ENCODE assay signal across 17 cellular contexts in the genomic region with DNA sequence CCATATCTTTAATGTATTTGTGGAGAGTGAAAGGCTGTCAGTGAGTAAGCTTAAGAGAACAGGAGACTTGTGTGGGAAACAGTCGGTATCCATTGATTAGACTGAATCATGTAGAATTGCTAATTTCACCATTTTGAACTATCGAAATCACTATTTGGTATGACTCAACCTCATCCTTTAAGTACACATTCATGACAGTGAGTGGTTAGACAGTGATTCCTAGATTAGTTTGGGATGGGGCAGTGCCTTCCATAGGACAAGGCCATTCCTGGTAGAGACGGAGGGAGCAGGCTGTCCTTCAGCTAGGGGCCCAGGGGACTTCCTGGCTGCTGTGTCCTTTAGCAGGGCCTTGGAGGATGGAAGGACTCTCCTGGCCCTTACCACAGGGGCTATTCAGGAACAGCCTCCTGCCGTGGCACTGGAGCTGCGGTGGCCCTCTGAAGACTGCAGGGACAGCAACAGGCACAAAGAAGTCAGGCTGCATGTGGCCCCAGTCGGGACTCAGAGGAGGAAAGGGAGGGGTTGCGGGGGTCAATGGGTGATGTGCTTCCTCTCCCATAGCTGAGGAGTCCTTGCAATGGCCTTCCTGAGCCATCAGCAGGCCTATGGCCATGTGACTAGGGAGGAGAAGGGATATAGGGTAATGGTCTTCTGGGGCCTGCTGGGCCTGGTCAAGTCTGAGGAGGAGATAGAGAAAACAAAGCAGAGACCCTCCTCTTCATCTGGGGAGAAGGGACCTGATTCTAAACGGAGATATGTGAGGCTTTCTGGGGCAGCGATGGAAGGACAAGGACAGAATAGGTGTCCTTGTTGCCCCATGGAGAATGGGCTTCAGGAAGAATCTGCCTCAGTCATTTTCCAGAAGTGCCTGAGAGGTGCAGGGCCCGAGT. TPM values are rescaled to one million over a fixed set of nuclear protein-coding genes. Genes with fewer than 3 reads are reported as not detected.
A peak's percentile ranks its signal among the peaks of the same experiment; 100 is the strongest.
DNase-seq lines count a peak whose midpoint lies in the region; ATAC-seq, FAIRE-seq and TF ChIP-seq lines count a peak whose summit lies in the region.
"Had no signal": no experiment of that assay in that cellular context is flagged by ENCODE, and none has a peak within 500 bp of the region (broad histone marks: within the 10 kb centered on the region; RNA-seq: fewer than 3 reads in every experiment).

No MANE protein-coding gene starts in this region.

- H3K27ac ChIP-seq in upper lobe of right lung = no peak overlapping the region
- H3K27ac ChIP-seq: KMS-11 had no signal

- FAIRE-seq in bronchial epithelial cell (lab: Jason Lieb, UNC) = no peak

- peak; percentile 28 to 55 for ATAC-seq in activated T-cell treated with anti-CD3 and anti-CD28 coated beads, Interleukin-2, amount 50 U/mL, for 72 hours (replicated peaks in 1 of 2)
- ATAC-seq in activated T-cell treated with anti-CD3 and anti-CD28 coated beads, Interleukin-2, amount 50 U/mL, for 4 hours = no peak
- ATAC-seq in upper lobe of right lung (peak; percentile 3), HG03175 (IDR thresholded peaks at IDR 0.05; ENCODE audit: unreplicated experiment) (no peak)
- ATAC-seq: GM23338 had no signal

- H3K4me1 ChIP-seq in upper lobe of right lung = no peaks in the 10 kb centered on the region

- H3K4me3 ChIP-seq in bronchial epithelial cell (ENCODE audit: low read depth, low read length) (no peak overlapping the region), upper lobe of right lung (no peak overlapping the region)
- H3K4me3 ChIP-seq: GM23338 had no signal

- intact Hi-C loops in upper lobe of right lung (cut with DNase I) = no loop called here

- no peaks in the 10 kb centered on the region for H3K9me3 Mint-ChIP-seq in activated T-cell treated with anti-CD3 and anti-CD28 coated beads, Interleukin-2, amount 50 U/mL, for 72 hours
- no peaks in the 10 kb centered on the region for H3K9me3 Mint-ChIP-seq in activated T-cell treated with anti-CD3 and anti-CD28 coated beads, Interleukin-2, amount 50 U/mL, for 4 hours
- H3K9me3 Mint-ChIP-seq in neural crest cell = no peaks in the 10 kb centered on the region
- H3K9me3 Mint-ChIP-seq: GM23338 had no signal

- H3K27me3 ChIP-seq in bronchial epithelial cell (ENCODE audit: control insufficient read depth, insufficient read depth, low read length) (no peaks in the 10 kb centered on the region), upper lobe of right lung (no peaks in the 10 kb centered on the region)

- peaks cover 7% of the 10 kb centered on the region for H3K27me3 Mint-ChIP-seq in activated T-cell treated with anti-CD3 and anti-CD28 coated beads, Interleukin-2, amount 50 U/mL, for 72 hours (ENCODE audit: low read depth)
- peaks cover 10% of the 10 kb centered on the region for H3K27me3 Mint-ChIP-seq in activated T-cell treated with anti-CD3 and anti-CD28 coated beads, Interleukin-2, amount 50 U/mL, for 4 hours (ENCODE audit: low read depth)
- no peaks in the 10 kb centered on the region for H3K27me3 Mint-ChIP-seq in neural crest cell (ENCODE audit: low read depth)

- peaks cover 26% of the 10 kb centered on the region for H3K4me1 Mint-ChIP-seq in activated T-cell treated with anti-CD3 and anti-CD28 coated beads, Interleukin-2, amount 50 U/mL, for 72 hours (ENCODE audit: low read depth)
- H3K4me1 Mint-ChIP-seq in activated T-cell treated with anti-CD3 and anti-CD28 coated beads, Interleukin-2, amount 50 U/mL, for 4 hours (ENCODE audit: low read depth) = no peaks in the 10 kb centered on the region
- peaks cover 26% of the 10 kb centered on the region for H3K4me1 Mint-ChIP-seq in neural crest cell

- peak overlapping the region; percentile 5 for H3K27ac Mint-ChIP-seq in activated T-cell treated with anti-CD3 and anti-CD28 coated beads, Interleukin-2, amount 50 U/mL, for 72 hours
- H3K27ac Mint-ChIP-seq in neural crest cell (ENCODE audit: unreplicated experiment) = peak overlapping the region; percentile 78
- H3K27ac Mint-ChIP-seq: GM23338 had no signal

- H3K4me3 Mint-ChIP-seq in activated T-cell treated with anti-CD3 and anti-CD28 coated beads, Interleukin-2, amount 50 U/mL, for 72 hours = no peak overlapping the region
- no peak overlapping the region for H3K4me3 Mint-ChIP-seq in activated T-cell treated with anti-CD3 and anti-CD28 coated beads, Interleukin-2, amount 50 U/mL, for 4 hours
- no peak overlapping the region for H3K4me3 Mint-ChIP-seq in neural crest cell
- H3K4me3 Mint-ChIP-seq: CD14-positive monocyte, GM23338 had no signal

- peaks cover 0 to 8% of the 10 kb centered on the region in 2 donors for H3K36me3 Mint-ChIP-seq in activated T-cell treated with anti-CD3 and anti-CD28 coated beads, Interleukin-2, amount 50 U/mL, for 72 hours (ENCODE audit: insufficient read depth in 2 of 2)
- no peaks in the 10 kb centered on the region for H3K36me3 Mint-ChIP-seq in activated T-cell treated with anti-CD3 and anti-CD28 coated beads, Interleukin-2, amount 50 U/mL, for 4 hours (ENCODE audit: insufficient read depth)
- H3K36me3 Mint-ChIP-seq in neural crest cell (ENCODE audit: low read depth) = no peaks in the 10 kb centered on the region

- no peak for TF ChIP-seq CTCF in bronchial epithelial cell (IDR thresholded peaks at IDR 0.05; ENCODE audit: insufficient read depth, low read length, severe bottlenecking)
- no peak for TF ChIP-seq CTCF in neural crest cell (conservative IDR thresholded peaks at IDR 0.05)
- TF ChIP-seq CTCF in upper lobe of right lung (IDR thresholded peaks at IDR 0.05) = no peak

- H3K9me3 ChIP-seq in upper lobe of right lung = no peaks in the 10 kb centered on the region

- H3K36me3 ChIP-seq in bronchial epithelial cell (ENCODE audit: control insufficient read depth, insufficient read depth, low read length) = no peaks in the 10 kb centered on the region
- peaks cover 8% of the 10 kb centered on the region for H3K36me3 ChIP-seq in upper lobe of right lung

- no peak for DNase-seq in activated T-cell treated with anti-CD3 and anti-CD28 coated beads, Interleukin-2, amount 50 U/mL, for 72 hours
- no peak for DNase-seq in activated T-cell treated with anti-CD3 and anti-CD28 coated beads, Interleukin-2, amount 50 U/mL, for 4 hours
- DNase-seq in bronchial epithelial cell (ENCODE audit: low read depth) (peak; percentile 42), neural crest cell (ENCODE audit: low read depth, low spot score) (no peak), upper lobe of right lung (no peak), NCI-H187 treated with DMSO at 0.1 percent for 48 hours (lab: John Stamatoyannopoulos, UW) (no peak)
- DNase-seq: AML-193, NCI-H1048, NCI-H146, NCI-H2081 treated with DMSO at 0.1 percent for 48 hours, NCI-H2227 treated with DMSO at 0.1 percent for 48 hours, NCI-H524 had no signal

RNA-seq across cellular contexts. Expression of gene SERPINA2, which starts 10.7 kb away (rescaled TPM):
- total RNA-seq in activated T-cell treated with anti-CD3 and anti-CD28 coated beads, Interleukin-2, amount 50 U/mL, for 72 hours = not detected
- total RNA-seq in activated T-cell treated with anti-CD3 and anti-CD28 coated beads, Interleukin-2, amount 50 U/mL, for 4 hours = not detected
- total RNA-seq in bronchial epithelial cell (not detected in 2 replicates), neural crest cell (not detected in 2 replicates), upper lobe of right lung (not detected)
- total RNA-seq: GM23338, MCF 10A had no signal

RNA-seq across cellular contexts. Expression of gene SERPINA1, which starts 11.2 kb away (rescaled TPM):
- 10 to 100 TPM; 20.3 to 68.9 TPM for total RNA-seq in activated T-cell treated with anti-CD3 and anti-CD28 coated beads, Interleukin-2, amount 50 U/mL, for 72 hours
- total RNA-seq in activated T-cell treated with anti-CD3 and anti-CD28 coated beads, Interleukin-2, amount 50 U/mL, for 4 hours = 1 to 10 TPM; 4.8 to 5.3 (median 4.9) TPM
- total RNA-seq in bronchial epithelial cell (0.26 and 0.51 TPM in 2 replicates), neural crest cell (not detected in 2 replicates), upper lobe of right lung (1,017 TPM)
- total RNA-seq: GM23338 had no signal

RNA-seq across cellular contexts. Expression of gene SERPINA6, which starts 54.1 kb away (rescaled TPM):
- total RNA-seq in activated T-cell treated with anti-CD3 and anti-CD28 coated beads, Interleukin-2, amount 50 U/mL, for 72 hours = not detected
- not detected for total RNA-seq in activated T-cell treated with anti-CD3 and anti-CD28 coated beads, Interleukin-2, amount 50 U/mL, for 4 hours
- total RNA-seq in bronchial epithelial cell (not detected in 2 replicates), neural crest cell (not detected in 2 replicates), upper lobe of right lung (not detected)
- total RNA-seq: GM23338, MCF 10A had no signal

Comparison
In these comparisons a context has a peak if more than half of its experiments do, and no peak if none do; other contexts are left out.
1. ATAC-seq: peak in activated T-cell treated with anti-CD3 and anti-CD28 coated beads, Interleukin-2, amount 50 U/mL, for 72 hours (2 of 2) and upper lobe of right lung (single experiment); none in activated T-cell treated with anti-CD3 and anti-CD28 coated beads, Interleukin-2, amount 50 U/mL, for 4 hours (0 of 2) and HG03175 (single experiment).
2. RNA of gene SERPINA1, which starts 11.2 kb away (total RNA-seq): 1,017 TPM in upper lobe of right lung (single experiment); 20.3 to 68.9 TPM in activated T-cell treated with anti-CD3 and anti-CD28 coated beads, Interleukin-2, amount 50 U/mL, for 72 hours, 4.8 to 5.3 TPM in activated T-cell treated with anti-CD3 and anti-CD28 coated beads, Interleukin-2, amount 50 U/mL, for 4 hours, 0.26 to 0.51 TPM in bronchial epithelial cell and not detected in neural crest cell; every median in the first group is over 10 times any median in the second.